Comparison of ENCODE assay signal across 19 cellular contexts in the genomic region with DNA sequence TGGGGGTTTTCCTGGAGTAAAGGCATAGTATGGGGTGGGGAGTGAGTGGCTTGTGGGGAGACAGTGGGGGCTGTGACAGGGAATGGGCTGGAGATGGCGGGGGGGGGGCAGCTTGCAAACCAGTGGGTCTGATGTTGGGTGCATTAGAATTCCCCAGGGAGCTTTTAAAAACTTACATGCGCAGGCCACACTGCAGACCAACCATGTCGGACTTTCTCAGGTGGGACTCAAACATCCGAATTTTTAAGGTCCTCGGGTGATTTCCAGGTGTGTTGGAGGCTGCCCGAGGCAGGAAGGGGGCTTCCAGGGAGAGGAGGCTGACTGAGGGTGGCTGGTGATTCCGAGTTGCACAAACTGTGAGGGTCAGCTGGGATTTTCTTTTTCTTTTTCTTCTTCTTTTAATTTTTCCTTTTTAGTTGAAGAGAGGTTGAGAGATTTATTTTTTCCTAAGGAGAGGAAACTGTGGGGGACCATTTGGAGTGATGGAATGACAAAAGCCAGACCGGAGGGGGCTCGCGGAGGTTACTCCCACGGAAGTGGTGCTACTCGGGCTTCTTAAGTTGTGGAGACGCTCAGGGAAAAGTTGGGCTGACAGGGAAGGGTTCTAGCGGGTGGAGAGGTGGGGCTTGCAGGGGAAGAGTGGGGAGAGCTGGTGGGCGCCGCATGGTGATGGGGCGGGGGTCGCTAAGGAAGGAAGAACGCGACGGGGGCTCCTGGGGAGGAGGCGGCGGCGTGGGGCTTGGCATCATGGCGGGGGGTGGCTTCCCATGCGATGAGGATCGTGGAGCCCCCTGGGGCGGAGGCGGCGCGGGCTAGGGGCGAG. TPM values are rescaled to one million over a fixed set of nuclear protein-coding genes. Genes with fewer than 3 reads are reported as not detected.
DNase-seq lines count a peak whose midpoint lies in the region; ATAC-seq and TF ChIP-seq lines count a peak whose summit lies in the region.
"Had no signal": no experiment of that assay in that cellular context is flagged by ENCODE, and none has a peak within 500 bp of the region (broad histone marks: within the 10 kb centered on the region; RNA-seq: fewer than 3 reads in every experiment).

No MANE protein-coding gene starts in this region.

- no peak overlapping the region for H2AFZ ChIP-seq in neural cell (ENCODE audit: low read depth, low read length)

- no peaks in the 10 kb centered on the region for H3F3A ChIP-seq in neural cell (ENCODE audit: insufficient read depth, low read length, poor library complexity, severe bottlenecking)

- DNase-seq in G401 (ENCODE audit: low spot score) (peak; percentile 23), Panc1 (ENCODE audit: low read depth, low spot score) (no peak), dorsolateral prefrontal cortex (no peak), NCI-H1436 treated with DMSO at 0.1 percent for 48 hours (lab: John Stamatoyannopoulos, UW) (no peak), NCI-H1092 (lab: John Stamatoyannopoulos, UW) (no peak), coronary artery (ENCODE audit: low spot score) (no peak)
- DNase-seq in activated effector memory CD4-positive, alpha-beta T cell treated with anti-CD3 and anti-CD28 coated beads, Interleukin-2, amount 50 U/mL, for 16 hours, result no peak
- DNase-seq: activated CD4-positive, alpha-beta T cell treated with anti-CD3 and anti-CD28 coated beads for 48 hours; activated naive CD8-positive, alpha-beta T cell treated with anti-CD3 and anti-CD28 coated beads, Interleukin-2, amount 50 U/mL, for 24 hours; activated T-cell treated with anti-CD3 and anti-CD28 coated beads, Interleukin-2, amount 50 U/mL, for 1 hour; cortex of kidney; islet precursor cell; NCI-H1436; NCI-H510A; Peyer's patch; T-helper 17 cell; testis had no signal

- H3K9me3 ChIP-seq in Panc1 (ENCODE audit: control insufficient read depth, insufficient read depth, low read depth, low read length) (no peaks in the 10 kb centered on the region), neural cell (ENCODE audit: low read length) (no peaks in the 10 kb centered on the region)
- H3K9me3 ChIP-seq: Peyer's patch, testis had no signal

- CTCF ChIA-PET in Panc1 (lab: Charles Lee), result no interaction called here

- TF ChIP-seq EP300 in neural cell (conservative IDR thresholded peaks at IDR 0.05; ENCODE audit: poor library complexity, severe bottlenecking), result no peak

- H3K9ac ChIP-seq in neural cell (ENCODE audit: low read length), result peak overlapping the region; percentile 9

- TF ChIP-seq CTCF in Panc1 (IDR thresholded peaks at IDR 0.05) (no peak), dorsolateral prefrontal cortex (IDR thresholded peaks at IDR 0.05 in 54 of 56, conservative IDR thresholded peaks at IDR 0.05 in 2 of 56; ENCODE audit: low read depth in 1 of 56, partially characterized antibody in 56 of 56) (no peak), neural cell (IDR thresholded peaks at IDR 0.05; ENCODE audit: poor library complexity, severe bottlenecking) (no peak), coronary artery (IDR thresholded peaks at IDR 0.05) (no peak)

- peaks cover 7% of the 10 kb centered on the region for H3K79me2 ChIP-seq in neural cell (replicated peaks; ENCODE audit: insufficient read depth, low read length)

- intact Hi-C loops in Panc1 (cut with micrococcal nuclease; ENCODE audit: unreplicated experiment), result no loop called here
- intact Hi-C loops in dorsolateral prefrontal cortex (cut with DNase I), result no loop called here

- no peaks in the 10 kb centered on the region for H4K20me1 ChIP-seq in neural cell (ENCODE audit: insufficient read depth)

- POLR2A ChIA-PET in Panc1 (lab: Charles Lee), result interaction anchor here (0.6 kb wide), 1 partner anchor 19 kb away, joined by 4 read pairs; no protein-coding TSS in a partner anchor

- in situ Hi-C loops in G401 (cut with HindIII; ENCODE audit: low sequenced_read_pairs) (no loop called here), Panc1 (cut with HindIII; ENCODE audit: low pct_unique_long_range_greater_than_20kb, low sequenced_read_pairs) (no loop called here)

- peak overlapping the region; percentile 58 for H3K4me2 ChIP-seq in neural cell (ENCODE audit: low read length)

- peaks cover 34% of the 10 kb centered on the region for H3K4me1 ChIP-seq in Panc1 (ENCODE audit: control insufficient read depth, insufficient read depth, low read length)
- H3K4me1 ChIP-seq: Peyer's patch, testis had no signal

- peak overlapping the region; percentile 51 to 83 for H3K4me3 ChIP-seq in Panc1 (ENCODE audit: low read depth in 2 of 2, low read length in 2 of 2)
- H3K4me3 ChIP-seq in dorsolateral prefrontal cortex, result peak overlapping the region in 52 of 59 donors; percentile 11 to 68 (median 46)
- peak overlapping the region; percentile 73 for H3K4me3 ChIP-seq in neural cell (ENCODE audit: low read length)
- no peak overlapping the region for H3K4me3 ChIP-seq in coronary artery
- H3K4me3 ChIP-seq: Peyer's patch, testis had no signal

- H3K27me3 ChIP-seq in Panc1 (ENCODE audit: control insufficient read depth, insufficient read depth, low read length), result no peaks in the 10 kb centered on the region
- H3K27me3 ChIP-seq in dorsolateral prefrontal cortex, result peaks cover 0 to 61% (median 18%) of the 10 kb centered on the region in 45 donors
- H3K27me3 ChIP-seq in neural cell (ENCODE audit: insufficient read depth, low read depth, low read length), result no peaks in the 10 kb centered on the region
- H3K27me3 ChIP-seq: testis had no signal

- H3K36me3 ChIP-seq in Panc1 (ENCODE audit: control insufficient read depth, insufficient read depth, low read length), result no peaks in the 10 kb centered on the region
- peaks cover 4% of the 10 kb centered on the region for H3K36me3 ChIP-seq in neural cell (ENCODE audit: insufficient read depth, low read length)
- H3K36me3 ChIP-seq: Peyer's patch had no signal

- no TSS peak for BruUV-seq in Panc1 (replicated peaks; lab: Mats Ljungman, UMichigan)

- peak; percentile 71 for ATAC-seq in Panc1
- ATAC-seq: activated naive CD8-positive, alpha-beta T cell treated with anti-CD3 and anti-CD28 coated beads, Interleukin-2, amount 50 U/mL, for 24 hours; T-helper 17 cell had no signal

- no peaks in the 10 kb centered on the region for H3K9me2 ChIP-seq in neural cell (ENCODE audit: insufficient read depth, low read length)

- H3K27ac ChIP-seq in Panc1 (ENCODE audit: low read length), result peak overlapping the region; percentile 82
- H3K27ac ChIP-seq in dorsolateral prefrontal cortex, result no peak overlapping the region
- H3K27ac ChIP-seq in neural cell (ENCODE audit: low read length), result no peak overlapping the region
- H3K27ac ChIP-seq in coronary artery, result no peak overlapping the region
- H3K27ac ChIP-seq: Peyer's patch, testis had no signal

- no peak for TF ChIP-seq RAD21 in neural cell (conservative IDR thresholded peaks at IDR 0.05)

TF ChIP-seq in neural cell, 6 proteins besides CTCF, POLR2A, EP300 and RAD21:
- TF ChIP-seq MXI1 (conservative IDR thresholded peaks at IDR 0.05; ENCODE audit: poor library complexity, severe bottlenecking) (no peak), SMC3 (conservative IDR thresholded peaks at IDR 0.05; ENCODE audit: poor library complexity) (no peak), POLR2AphosphoS5 (IDR thresholded peaks at IDR 0.05) (no peak), EZH2 (IDR thresholded peaks at IDR 0.05; ENCODE audit: borderline replicate concordance, insufficient read depth, low read length, poor library complexity, severe bottlenecking) (no peak), TAF1 (IDR thresholded peaks at IDR 0.05; ENCODE audit: low read depth) (no peak)
- TF ChIP-seq, protein P1, sequence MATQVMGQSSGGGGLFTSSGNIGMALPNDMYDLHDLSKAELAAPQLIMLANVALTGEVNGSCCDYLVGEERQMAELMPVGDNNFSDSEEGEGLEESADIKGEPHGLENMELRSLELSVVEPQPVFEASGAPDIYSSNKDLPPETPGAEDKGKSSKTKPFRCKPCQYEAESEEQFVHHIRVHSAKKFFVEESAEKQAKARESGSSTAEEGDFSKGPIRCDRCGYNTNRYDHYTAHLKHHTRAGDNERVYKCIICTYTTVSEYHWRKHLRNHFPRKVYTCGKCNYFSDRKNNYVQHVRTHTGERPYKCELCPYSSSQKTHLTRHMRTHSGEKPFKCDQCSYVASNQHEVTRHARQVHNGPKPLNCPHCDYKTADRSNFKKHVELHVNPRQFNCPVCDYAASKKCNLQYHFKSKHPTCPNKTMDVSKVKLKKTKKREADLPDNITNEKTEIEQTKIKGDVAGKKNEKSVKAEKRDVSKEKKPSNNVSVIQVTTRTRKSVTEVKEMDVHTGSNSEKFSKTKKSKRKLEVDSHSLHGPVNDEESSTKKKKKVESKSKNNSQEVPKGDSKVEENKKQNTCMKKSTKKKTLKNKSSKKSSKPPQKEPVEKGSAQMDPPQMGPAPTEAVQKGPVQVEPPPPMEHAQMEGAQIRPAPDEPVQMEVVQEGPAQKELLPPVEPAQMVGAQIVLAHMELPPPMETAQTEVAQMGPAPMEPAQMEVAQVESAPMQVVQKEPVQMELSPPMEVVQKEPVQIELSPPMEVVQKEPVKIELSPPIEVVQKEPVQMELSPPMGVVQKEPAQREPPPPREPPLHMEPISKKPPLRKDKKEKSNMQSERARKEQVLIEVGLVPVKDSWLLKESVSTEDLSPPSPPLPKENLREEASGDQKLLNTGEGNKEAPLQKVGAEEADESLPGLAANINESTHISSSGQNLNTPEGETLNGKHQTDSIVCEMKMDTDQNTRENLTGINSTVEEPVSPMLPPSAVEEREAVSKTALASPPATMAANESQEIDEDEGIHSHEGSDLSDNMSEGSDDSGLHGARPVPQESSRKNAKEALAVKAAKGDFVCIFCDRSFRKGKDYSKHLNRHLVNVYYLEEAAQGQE (IDR thresholded peaks at IDR 0.05; ENCODE audit: borderline replicate concordance), result no peak
TF ChIP-seq in neural cell: peak in this region for 0.

RNA-seq across cellular contexts. Expression of gene CACNG8, which starts 1.0 kb away (rescaled TPM):
- 0.68 and 1.8 TPM in 2 replicates for total RNA-seq in G401 (2014; rRNA removed; shearing (Covaris generic))
- 17.7 TPM for total RNA-seq in Panc1 (2021; ENCODE audit: unreplicated experiment)
- 16.0 TPM for polyA plus RNA-seq in Panc1 (2012; ENCODE audit: insufficient read length)
- total RNA-seq in dorsolateral prefrontal cortex, result 10 to 100 TPM; 21.3 to 93.5 (median 65.5) TPM
- 3.3 and 6.0 TPM in 2 replicates for polyA plus RNA-seq in neural cell
- polyA minus RNA-seq in neural cell, result 8.5 and 9.4 TPM in 2 replicates
- total RNA-seq: Peyer's patch had no signal

RNA-seq across cellular contexts. Expression of gene CACNG6, which starts 29.7 kb away (rescaled TPM):
- total RNA-seq in G401 (2014; rRNA removed; shearing (Covaris generic)), result not detected in 2 replicates
- total RNA-seq in Panc1 (2021; ENCODE audit: unreplicated experiment) (14.6 TPM), dorsolateral prefrontal cortex (1 to 10 TPM in 30 of 120 experiments, under 1 TPM in 69, not detected in 21; 0.27 to 3.2 (median 0.74) TPM)
- 20.6 TPM for polyA plus RNA-seq in Panc1 (2012; ENCODE audit: insufficient read length)
- polyA plus RNA-seq in neural cell, result 0.28 and 0.60 TPM in 2 replicates
- 0.46 and 0.97 TPM in 2 replicates for polyA minus RNA-seq in neural cell
- total RNA-seq: Peyer's patch, T-helper 17 cell had no signal
- polyA plus RNA-seq: fibroblast of lung had no signal

RNA-seq across cellular contexts. Expression of gene CACNG7, which starts 52.7 kb away (rescaled TPM):
- total RNA-seq in G401 (2014; rRNA removed; shearing (Covaris generic)), result 6.9 and 11.0 TPM in 2 replicates
- total RNA-seq in Panc1 (2021; ENCODE audit: unreplicated experiment) (7.7 TPM), dorsolateral prefrontal cortex (100 to 1,000 TPM in 11 of 120 experiments, 10 to 100 TPM in 109; 48.4 to 114 (median 84.9) TPM)
- 50.5 TPM for polyA plus RNA-seq in Panc1 (2012; ENCODE audit: insufficient read length)
- 27.8 and 37.0 TPM in 2 replicates for polyA plus RNA-seq in neural cell
- polyA minus RNA-seq in neural cell, result 25.4 and 29.2 TPM in 2 replicates
- total RNA-seq: Peyer's patch, T-helper 17 cell had no signal
